Comparison of ENCODE assay signal across 1 cellular context in the genomic region with DNA sequence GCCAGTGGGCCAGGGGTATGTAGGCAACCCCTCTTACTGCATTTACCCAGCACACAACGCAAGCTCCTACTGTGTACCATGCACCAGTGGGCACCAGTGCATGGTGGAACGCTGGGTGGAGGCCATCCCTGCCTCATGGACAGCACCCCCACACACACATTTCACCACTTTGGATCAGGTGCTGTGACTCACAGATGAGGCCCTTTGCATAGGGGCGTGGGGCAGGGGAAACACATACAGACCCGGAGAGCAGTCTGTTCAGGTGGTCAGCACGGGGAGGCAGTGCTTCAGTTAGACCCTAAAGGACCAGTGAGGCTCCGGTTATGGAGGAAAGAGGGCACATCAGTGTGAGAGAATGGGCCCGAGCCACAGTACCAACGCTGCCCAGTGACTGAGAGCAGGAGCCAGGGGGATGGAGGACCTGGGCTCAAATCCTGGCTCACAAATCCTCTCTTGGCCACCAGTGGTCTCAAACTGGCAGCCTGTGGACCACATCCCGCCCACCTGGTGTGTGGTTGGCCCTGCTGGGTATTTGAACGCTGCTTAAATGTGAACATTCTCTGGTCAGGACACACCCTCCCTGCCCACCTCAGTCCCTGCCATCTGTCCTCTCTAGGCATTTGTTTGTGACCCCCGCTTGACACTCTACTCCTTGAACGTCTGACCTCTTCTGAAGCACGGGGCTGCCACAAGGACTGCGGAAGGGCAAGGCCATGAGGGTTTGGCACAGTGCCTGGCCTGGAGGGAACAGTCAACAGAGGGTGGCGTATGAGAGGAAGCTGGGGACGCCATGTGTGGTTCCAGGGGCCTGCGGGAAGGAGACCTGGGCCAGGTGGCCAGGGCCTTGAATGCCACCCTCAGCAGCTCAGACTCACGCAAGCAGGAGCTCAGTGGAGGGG.
TF ChIP-seq lines count a peak whose summit lies in the region.

No MANE protein-coding gene starts in this region.

TF ChIP-seq in HepG2, 621 proteins besides CTCF, POLR2A, EP300 and RAD21 (continues in another document):
- TF ChIP-seq ZNF318 (CRISPR knock-in tag; IDR thresholded peaks at IDR 0.05): no peak
- TF ChIP-seq ZNF749 (CRISPR knock-in tag; IDR thresholded peaks at IDR 0.05; ENCODE audit: borderline replicate concordance): no peak
- no peak for TF ChIP-seq SRSF4 (IDR thresholded peaks at IDR 0.05; ENCODE audit: low read depth, low read length, poor library complexity, severe bottlenecking)
- TF ChIP-seq CREB3 (CRISPR knock-in tag; IDR thresholded peaks at IDR 0.05): no peak
- TF ChIP-seq, protein P1, sequence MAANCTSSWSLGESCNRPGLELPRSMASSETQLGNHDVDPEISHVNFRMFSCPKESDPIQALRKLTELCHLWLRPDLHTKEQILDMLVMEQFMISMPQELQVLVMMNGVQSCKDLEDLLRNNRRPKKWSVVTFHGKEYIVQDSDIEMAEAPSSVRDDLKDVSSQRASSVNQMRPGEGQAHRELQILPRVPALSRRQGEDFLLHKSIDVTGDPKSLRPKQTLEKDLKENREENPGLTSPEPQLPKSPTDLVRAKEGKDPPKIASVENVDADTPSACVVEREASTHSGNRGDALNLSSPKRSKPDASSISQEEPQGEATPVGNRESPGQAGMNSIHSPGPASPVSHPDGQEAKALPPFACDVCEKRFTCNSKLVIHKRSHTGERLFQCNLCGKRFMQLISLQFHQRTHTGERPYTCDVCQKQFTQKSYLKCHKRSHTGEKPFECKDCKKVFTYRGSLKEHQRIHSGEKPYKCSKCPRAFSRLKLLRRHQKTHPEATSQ (CRISPR knock-in tag; IDR thresholded peaks at IDR 0.05; ENCODE audit: borderline replicate concordance): no peak
- no peak for TF ChIP-seq ZNF589 (CRISPR knock-in tag; conservative IDR thresholded peaks at IDR 0.05)
- TF ChIP-seq ZNF274 (CRISPR knock-in tag; IDR thresholded peaks at IDR 0.05): no peak
- no peak for TF ChIP-seq MNT (IDR thresholded peaks at IDR 0.05)
- no peak for TF ChIP-seq LRRFIP1 (CRISPR knock-in tag; conservative IDR thresholded peaks at IDR 0.05)
- TF ChIP-seq NR2F1 (CRISPR knock-in tag; IDR thresholded peaks at IDR 0.05): 0 out of 4 replicates have a peak, but pooled peaks have one; percentile 12 to 39
- TF ChIP-seq, protein P2, sequence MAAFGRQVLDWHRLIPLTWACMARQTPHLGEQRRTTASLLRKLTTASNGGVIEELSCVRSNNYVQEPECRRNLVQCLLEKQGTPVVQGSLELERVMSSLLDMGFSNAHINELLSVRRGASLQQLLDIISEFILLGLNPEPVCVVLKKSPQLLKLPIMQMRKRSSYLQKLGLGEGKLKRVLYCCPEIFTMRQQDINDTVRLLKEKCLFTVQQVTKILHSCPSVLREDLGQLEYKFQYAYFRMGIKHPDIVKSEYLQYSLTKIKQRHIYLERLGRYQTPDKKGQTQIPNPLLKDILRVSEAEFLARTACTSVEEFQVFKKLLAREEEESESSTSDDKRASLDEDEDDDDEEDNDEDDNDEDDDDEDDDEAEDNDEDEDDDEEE (CRISPR knock-in tag; IDR thresholded peaks at IDR 0.05): no peak
- no peak for TF ChIP-seq FOSL2 (CRISPR knock-in tag; IDR thresholded peaks at IDR 0.05)
- no peak for TF ChIP-seq FOXM1 (CRISPR knock-in tag; IDR thresholded peaks at IDR 0.05)
- TF ChIP-seq FOXC1 (CRISPR knock-in tag; IDR thresholded peaks at IDR 0.05; ENCODE audit: borderline replicate concordance): no peak
- TF ChIP-seq SAP130 (CRISPR knock-in tag; IDR thresholded peaks at IDR 0.05; ENCODE audit: low read depth): peak; percentile 44
- TF ChIP-seq HDAC2 (CRISPR knock-in tag; IDR thresholded peaks at IDR 0.05): no peak
- TF ChIP-seq HBP1 (CRISPR knock-in tag; IDR thresholded peaks at IDR 0.05; ENCODE audit: low read depth): no peak
- no peak for TF ChIP-seq ZNF367 (CRISPR knock-in tag; IDR thresholded peaks at IDR 0.05; ENCODE audit: borderline replicate concordance)
- no peak for TF ChIP-seq ATF7 (IDR thresholded peaks at IDR 0.05)
- TF ChIP-seq ATF7 (CRISPR knock-in tag; IDR thresholded peaks at IDR 0.05): no peak
- TF ChIP-seq, protein P3, sequence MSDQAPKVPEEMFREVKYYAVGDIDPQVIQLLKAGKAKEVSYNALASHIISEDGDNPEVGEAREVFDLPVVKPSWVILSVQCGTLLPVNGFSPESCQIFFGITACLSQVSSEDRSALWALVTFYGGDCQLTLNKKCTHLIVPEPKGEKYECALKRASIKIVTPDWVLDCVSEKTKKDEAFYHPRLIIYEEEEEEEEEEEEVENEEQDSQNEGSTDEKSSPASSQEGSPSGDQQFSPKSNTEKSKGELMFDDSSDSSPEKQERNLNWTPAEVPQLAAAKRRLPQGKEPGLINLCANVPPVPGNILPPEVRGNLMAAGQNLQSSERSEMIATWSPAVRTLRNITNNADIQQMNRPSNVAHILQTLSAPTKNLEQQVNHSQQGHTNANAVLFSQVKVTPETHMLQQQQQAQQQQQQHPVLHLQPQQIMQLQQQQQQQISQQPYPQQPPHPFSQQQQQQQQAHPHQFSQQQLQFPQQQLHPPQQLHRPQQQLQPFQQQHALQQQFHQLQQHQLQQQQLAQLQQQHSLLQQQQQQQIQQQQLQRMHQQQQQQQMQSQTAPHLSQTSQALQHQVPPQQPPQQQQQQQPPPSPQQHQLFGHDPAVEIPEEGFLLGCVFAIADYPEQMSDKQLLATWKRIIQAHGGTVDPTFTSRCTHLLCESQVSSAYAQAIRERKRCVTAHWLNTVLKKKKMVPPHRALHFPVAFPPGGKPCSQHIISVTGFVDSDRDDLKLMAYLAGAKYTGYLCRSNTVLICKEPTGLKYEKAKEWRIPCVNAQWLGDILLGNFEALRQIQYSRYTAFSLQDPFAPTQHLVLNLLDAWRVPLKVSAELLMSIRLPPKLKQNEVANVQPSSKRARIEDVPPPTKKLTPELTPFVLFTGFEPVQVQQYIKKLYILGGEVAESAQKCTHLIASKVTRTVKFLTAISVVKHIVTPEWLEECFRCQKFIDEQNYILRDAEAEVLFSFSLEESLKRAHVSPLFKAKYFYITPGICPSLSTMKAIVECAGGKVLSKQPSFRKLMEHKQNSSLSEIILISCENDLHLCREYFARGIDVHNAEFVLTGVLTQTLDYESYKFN (CRISPR knock-in tag; conservative IDR thresholded peaks at IDR 0.05): 0 out of 2 replicates have a peak, but pooled peaks have one; percentile 15
- TF ChIP-seq MTF1 (CRISPR knock-in tag; IDR thresholded peaks at IDR 0.05): no peak
- TF ChIP-seq ZIK1 (CRISPR knock-in tag; IDR thresholded peaks at IDR 0.05; ENCODE audit: borderline replicate concordance, low read depth): no peak
